8 cellular contexts compared by ENCODE assay signal in genomic region chr16:77874347-77874746, GRCh38.
"Had no signal": no experiment of that assay in that cellular context is flagged by ENCODE, and none has a peak within 500 bp of the region (broad histone marks: within the 10 kb centered on the region; RNA-seq: fewer than 3 reads in every experiment).

No MANE protein-coding gene starts in this region.

- H3K9me3 Mint-ChIP-seq: GM23338 had no signal

- H3K4me1 Mint-ChIP-seq: GM23338, IgD-negative memory B cell had no signal

- H3K4me2 ChIP-seq: GM23338 had no signal

- DNase-seq: H7, KG1 had no signal

- ATAC-seq: GM23338, HCT116, HepG2 had no signal

- H3K4me3 ChIP-seq: GM23338, HAP-1 had no signal

- H3K4me3 Mint-ChIP-seq: GM23338, IgD-negative memory B cell had no signal

- H3K36me3 ChIP-seq: HAP-1 had no signal

- H3K4me1 ChIP-seq: HAP-1 had no signal

- FAIRE-seq: HepG2 had no signal

- H3K36me3 Mint-ChIP-seq: IgD-negative memory B cell had no signal

- H3K9me3 ChIP-seq: HAP-1 had no signal

- H3K27ac Mint-ChIP-seq: GM23338, IgD-negative memory B cell had no signal

- H2AFZ ChIP-seq: GM23338 had no signal

- H3K27ac ChIP-seq: HL-60 had no signal
